ENCODE assay signal across 8 cellular contexts in genomic region chr19:38209671-38210457, GRCh38. TPM values are rescaled to one million over a fixed set of nuclear protein-coding genes. Genes with fewer than 3 reads are reported as not detected.
A peak's percentile ranks its signal among the peaks of the same experiment; 100 is the strongest.
DNase-seq lines count a peak whose midpoint lies in the region; ATAC-seq lines count a peak whose summit lies in the region.

No MANE protein-coding gene starts in this region.

- peaks cover 9% of the 10 kb centered on the region for H3K36me3 Mint-ChIP-seq in T-helper 17 cell (ENCODE audit: low read depth)
- peaks cover 3% of the 10 kb centered on the region for H3K36me3 Mint-ChIP-seq in activated CD8-positive, alpha-beta T cell treated with anti-CD3 and anti-CD28 coated beads, Interleukin-2, amount 10 ng/mL, durations not matched to agents 7 days and 5 days (ENCODE audit: low read depth)

- peak; percentile 61 for DNase-seq in EH (ENCODE audit: low read depth)
- no peak for DNase-seq in T-helper 17 cell
- peak; percentile 84 for DNase-seq in left cardiac atrium
- peak; percentile 62 to 98 (median 87) for DNase-seq in posterior cingulate gyrus
- DNase-seq in activated CD8-positive, alpha-beta T cell treated with anti-CD3 and anti-CD28 coated beads, Interleukin-2, amount 10 ng/mL, durations not matched to agents 7 days and 5 days, result no peak
- DNase-seq in Kasumi-1 (lab: John Stamatoyannopoulos, UW), result no peak
- no peak for DNase-seq in stimulated activated naive CD8-positive, alpha-beta T cell treated with anti-CD3 and anti-CD28 coated beads, Interleukin-15, amount 100 ng/mL, for 72 hours

- no peaks in the 10 kb centered on the region for H3K9me3 Mint-ChIP-seq in activated CD8-positive, alpha-beta T cell treated with anti-CD3 and anti-CD28 coated beads, Interleukin-2, amount 10 ng/mL, durations not matched to agents 7 days and 5 days (ENCODE audit: insufficient read depth)
- peaks cover 0 to 7% of the 10 kb centered on the region in 2 donors for H3K9me3 Mint-ChIP-seq in stimulated activated naive CD8-positive, alpha-beta T cell treated with anti-CD3 and anti-CD28 coated beads, Interleukin-15, amount 100 ng/mL, for 72 hours

- H3K27ac Mint-ChIP-seq in T-helper 17 cell, result peak overlapping the region; percentile 81
- no peak overlapping the region for H3K27ac Mint-ChIP-seq in activated CD8-positive, alpha-beta T cell treated with anti-CD3 and anti-CD28 coated beads, Interleukin-2, amount 10 ng/mL, durations not matched to agents 7 days and 5 days
- peak overlapping the region in 1 of 2 donors; percentile 59 for H3K27ac Mint-ChIP-seq in stimulated activated naive CD8-positive, alpha-beta T cell treated with anti-CD3 and anti-CD28 coated beads, Interleukin-15, amount 100 ng/mL, for 72 hours

- peaks cover 48% of the 10 kb centered on the region for H3K27me3 Mint-ChIP-seq in T-helper 17 cell
- peaks cover 36% of the 10 kb centered on the region for H3K27me3 Mint-ChIP-seq in activated CD8-positive, alpha-beta T cell treated with anti-CD3 and anti-CD28 coated beads, Interleukin-2, amount 10 ng/mL, durations not matched to agents 7 days and 5 days (ENCODE audit: low read depth)
- peaks cover 65% of the 10 kb centered on the region for H3K27me3 Mint-ChIP-seq in stimulated activated naive CD8-positive, alpha-beta T cell treated with anti-CD3 and anti-CD28 coated beads, Interleukin-15, amount 100 ng/mL, for 72 hours

- peak overlapping the region; percentile 60 for H3K4me3 Mint-ChIP-seq in T-helper 17 cell
- H3K4me3 Mint-ChIP-seq in activated CD8-positive, alpha-beta T cell treated with anti-CD3 and anti-CD28 coated beads, Interleukin-2, amount 10 ng/mL, durations not matched to agents 7 days and 5 days, result no peak overlapping the region
- no peak overlapping the region for H3K4me3 Mint-ChIP-seq in stimulated activated naive CD8-positive, alpha-beta T cell treated with anti-CD3 and anti-CD28 coated beads, Interleukin-15, amount 100 ng/mL, for 72 hours

- CTCF ChIA-PET in activated CD8-positive, alpha-beta T cell treated with anti-CD3 and anti-CD28 coated beads, Interleukin-2, amount 10 ng/mL, durations not matched to agents 7 days and 5 days (lab: Charles Lee), result no interaction called here

- ATAC-seq in T-helper 17 cell (no peak), left cardiac atrium (peak; percentile 80 to 84), GM18519 (IDR thresholded peaks at IDR 0.05; ENCODE audit: low FRiP score, unreplicated experiment) (no peak)
- ATAC-seq in activated CD8-positive, alpha-beta T cell treated with anti-CD3 and anti-CD28 coated beads, Interleukin-2, amount 10 ng/mL, durations not matched to agents 7 days and 5 days, result no peak
- no peak for ATAC-seq in stimulated activated naive CD8-positive, alpha-beta T cell treated with anti-CD3 and anti-CD28 coated beads, Interleukin-15, amount 100 ng/mL, for 72 hours

- peaks cover 25% of the 10 kb centered on the region for H3K4me1 Mint-ChIP-seq in T-helper 17 cell
- H3K4me1 Mint-ChIP-seq in activated CD8-positive, alpha-beta T cell treated with anti-CD3 and anti-CD28 coated beads, Interleukin-2, amount 10 ng/mL, durations not matched to agents 7 days and 5 days (ENCODE audit: low read depth), result peaks cover 13% of the 10 kb centered on the region
- peaks cover 40% of the 10 kb centered on the region for H3K4me1 Mint-ChIP-seq in stimulated activated naive CD8-positive, alpha-beta T cell treated with anti-CD3 and anti-CD28 coated beads, Interleukin-15, amount 100 ng/mL, for 72 hours

- H3K9me3 ChIP-seq in T-helper 17 cell (ENCODE audit: control insufficient read depth, low read length, poor library complexity, severe bottlenecking), result no peaks in the 10 kb centered on the region

- intact Hi-C loops in left cardiac atrium (cut with DNase I) (loop anchor here in 1 of 2 donors (10.0 kb wide), 1 partner anchor 75 kb away; no protein-coding TSS in a partner anchor), posterior cingulate gyrus (cut with DNase I) (no loop called here)

- POLR2A ChIA-PET in activated CD8-positive, alpha-beta T cell treated with anti-CD3 and anti-CD28 coated beads, Interleukin-2, amount 10 ng/mL, durations not matched to agents 7 days and 5 days (lab: Charles Lee), result interaction anchor here (0.5 kb wide), 1 partner anchor 13 kb away, joined by 3 read pairs; no protein-coding TSS in a partner anchor

RNA-seq across cellular contexts. Expression of gene DPF1, which starts 14.2 kb away (rescaled TPM):
- total RNA-seq in T-helper 17 cell (not detected), left cardiac atrium (under 1 TPM in 1 of 2 donors, not detected in 1; 0.26 TPM)
- total RNA-seq in activated CD8-positive, alpha-beta T cell treated with anti-CD3 and anti-CD28 coated beads, Interleukin-2, amount 10 ng/mL, durations not matched to agents 7 days and 5 days, result under 1 TPM; 0.16 to 0.29 TPM

RNA-seq across cellular contexts. Expression of gene PPP1R14A, which starts 46.3 kb away (rescaled TPM):
- total RNA-seq in T-helper 17 cell, result 1 to 10 TPM in 1 of 2 donors, under 1 TPM in 1; 0.90 to 6.7 TPM
- total RNA-seq in left cardiac atrium, result 10 to 100 TPM; 34.4 to 67.0 TPM
- not detected for total RNA-seq in activated CD8-positive, alpha-beta T cell treated with anti-CD3 and anti-CD28 coated beads, Interleukin-2, amount 10 ng/mL, durations not matched to agents 7 days and 5 days

RNA-seq across cellular contexts. Expression of gene SPINT2, which starts 54.5 kb away (rescaled TPM):
- total RNA-seq in T-helper 17 cell, result 10 to 100 TPM; 32.2 to 49.1 TPM
- total RNA-seq in left cardiac atrium, result 10 to 100 TPM in 1 of 2 donors, 1 to 10 TPM in 1; 8.6 to 13.6 TPM
- total RNA-seq in activated CD8-positive, alpha-beta T cell treated with anti-CD3 and anti-CD28 coated beads, Interleukin-2, amount 10 ng/mL, durations not matched to agents 7 days and 5 days, result 10 to 100 TPM; 31.5 to 35.1 TPM

Comparison
In these comparisons a context has a peak if more than half of its experiments do, and no peak if none do; other contexts are left out.
1. DNase-seq: peak in EH (single experiment), left cardiac atrium (single experiment) and posterior cingulate gyrus (10 of 10); none in T-helper 17 cell (0 of 3), activated CD8-positive, alpha-beta T cell treated with anti-CD3 and anti-CD28 coated beads, Interleukin-2, amount 10 ng/mL, durations not matched to agents 7 days and 5 days (single experiment), Kasumi-1 (0 of 2) and stimulated activated naive CD8-positive, alpha-beta T cell treated with anti-CD3 and anti-CD28 coated beads, Interleukin-15, amount 100 ng/mL, for 72 hours (0 of 2).
2. ATAC-seq: peak in left cardiac atrium (2 of 2); none in T-helper 17 cell (single experiment), activated CD8-positive, alpha-beta T cell treated with anti-CD3 and anti-CD28 coated beads, Interleukin-2, amount 10 ng/mL, durations not matched to agents 7 days and 5 days (single experiment), stimulated activated naive CD8-positive, alpha-beta T cell treated with anti-CD3 and anti-CD28 coated beads, Interleukin-15, amount 100 ng/mL, for 72 hours (single experiment) and GM18519 (single experiment).
3. RNA of gene PPP1R14A, which starts 46.3 kb away (total RNA-seq): 34.4 to 67.0 TPM in left cardiac atrium; 0.90 to 6.7 TPM in T-helper 17 cell and not detected in activated CD8-positive, alpha-beta T cell treated with anti-CD3 and anti-CD28 coated beads, Interleukin-2, amount 10 ng/mL, durations not matched to agents 7 days and 5 days; every median in the first group is over 4 times any median in the second.